In genomic region chr10:27564381-27564780, GRCh38 we compare ENCODE assay signal across 25 cellular contexts.
DNase-seq lines count a peak whose midpoint lies in the region; ATAC-seq and TF ChIP-seq lines count a peak whose summit lies in the region.
"Had no signal": no experiment of that assay in that cellular context is flagged by ENCODE, and none has a peak within 500 bp of the region (broad histone marks: within the 10 kb centered on the region; RNA-seq: fewer than 3 reads in every experiment).

No MANE protein-coding gene starts in this region.

- no peak overlapping the region for H3K27ac ChIP-seq in naive thymus-derived CD4-positive, alpha-beta T cell (ENCODE audit: low read depth, low read length)
- H3K27ac ChIP-seq: C4-2B, colonic mucosa, GM23248, SK-N-MC, transverse colon had no signal

- no peak for TF ChIP-seq CTCF in activated CD8-positive, alpha-beta T cell treated with anti-CD3 and anti-CD28 coated beads for 36 hours (IDR thresholded peaks at IDR 0.05)

- H3K4me1 Mint-ChIP-seq in activated T-cell treated with anti-CD3 and anti-CD28 coated beads, Interleukin-2, amount 50 U/mL, for 4 hours (ENCODE audit: low read depth): peaks cover 34% of the 10 kb centered on the region
- peaks cover 28% of the 10 kb centered on the region for H3K4me1 Mint-ChIP-seq in activated CD8-positive, alpha-beta T cell treated with anti-CD3 and anti-CD28 coated beads for 36 hours (ENCODE audit: low read depth)
- peaks cover 15 to 36% (median 26%) of the 10 kb centered on the region in 7 donors for H3K4me1 Mint-ChIP-seq in naive thymus-derived CD4-positive, alpha-beta T cell

- H3K27ac Mint-ChIP-seq in activated CD8-positive, alpha-beta T cell treated with anti-CD3 and anti-CD28 coated beads for 36 hours: peak overlapping the region; percentile 70
- peak overlapping the region in 6 of 9 donors; percentile 0 to 79 (median 31) for H3K27ac Mint-ChIP-seq in naive thymus-derived CD4-positive, alpha-beta T cell
- H3K27ac Mint-ChIP-seq: progenitor cell of endocrine pancreas had no signal

- H3K4me3 ChIP-seq in naive thymus-derived CD4-positive, alpha-beta T cell (ENCODE audit: low read length): no peak overlapping the region
- H3K4me3 ChIP-seq: colonic mucosa, GM23248, SK-N-MC, transverse colon had no signal

- no peaks in the 10 kb centered on the region for H3K36me3 ChIP-seq in naive thymus-derived CD4-positive, alpha-beta T cell (ENCODE audit: control insufficient read depth in 2 of 3, insufficient read depth in 3 of 3, low read length in 3 of 3)
- H3K36me3 ChIP-seq: colonic mucosa, transverse colon had no signal

- peaks cover 2% of the 10 kb centered on the region for H3K27me3 Mint-ChIP-seq in activated T-cell treated with anti-CD3 and anti-CD28 coated beads, Interleukin-2, amount 50 U/mL, for 4 hours (ENCODE audit: low read depth)
- H3K27me3 Mint-ChIP-seq in activated CD8-positive, alpha-beta T cell treated with anti-CD3 and anti-CD28 coated beads for 36 hours: no peaks in the 10 kb centered on the region
- H3K27me3 Mint-ChIP-seq in naive thymus-derived CD4-positive, alpha-beta T cell: peaks cover 0 to 13% (median 0%) of the 10 kb centered on the region in 5 donors

- intact Hi-C loops in activated CD8-positive, alpha-beta T cell treated with anti-CD3 and anti-CD28 coated beads for 36 hours (cut with micrococcal nuclease): loop anchor here (5.0 kb wide), 1 partner anchor 613 kb away; no protein-coding TSS in a partner anchor
- intact Hi-C loops in naive thymus-derived CD4-positive, alpha-beta T cell (cut with micrococcal nuclease): no loop called here

- CTCF ChIA-PET in activated CD8-positive, alpha-beta T cell treated with anti-CD3 and anti-CD28 coated beads for 36 hours (lab: Charles Lee): no interaction called here
- CTCF ChIA-PET in naive thymus-derived CD4-positive, alpha-beta T cell (lab: Charles Lee): no interaction called here

- POLR2A ChIA-PET in activated CD8-positive, alpha-beta T cell treated with anti-CD3 and anti-CD28 coated beads for 36 hours (lab: Charles Lee): no interaction called here
- POLR2A ChIA-PET in naive thymus-derived CD4-positive, alpha-beta T cell (lab: Charles Lee): no interaction called here

- no peaks in the 10 kb centered on the region for H3K9me3 ChIP-seq in naive thymus-derived CD4-positive, alpha-beta T cell (ENCODE audit: control insufficient read depth in 2 of 3, low read length in 3 of 3)
- H3K9me3 ChIP-seq: colonic mucosa, transverse colon had no signal

- H3K36me3 Mint-ChIP-seq in activated T-cell treated with anti-CD3 and anti-CD28 coated beads, Interleukin-2, amount 50 U/mL, for 4 hours (ENCODE audit: insufficient read depth): no peaks in the 10 kb centered on the region
- peaks cover 3% of the 10 kb centered on the region for H3K36me3 Mint-ChIP-seq in activated CD8-positive, alpha-beta T cell treated with anti-CD3 and anti-CD28 coated beads for 36 hours (ENCODE audit: low read depth)
- peaks cover 8 to 20% (median 14%) of the 10 kb centered on the region in 5 donors for H3K36me3 Mint-ChIP-seq in naive thymus-derived CD4-positive, alpha-beta T cell

- DNase-seq in activated T-cell treated with anti-CD3 and anti-CD28 coated beads, Interleukin-2, amount 50 U/mL, for 4 hours: no peak
- no peak for DNase-seq in activated T-cell treated with anti-CD3 and anti-CD28 coated beads, Interleukin-2, amount 50 U/mL, for 48 hours
- peak; percentile 10 for DNase-seq in activated CD8-positive, alpha-beta T cell treated with anti-CD3 and anti-CD28 coated beads for 36 hours
- DNase-seq in naive thymus-derived CD4-positive, alpha-beta T cell: peak in 1 of 9 donors; percentile 9
- no peak for DNase-seq in DMS114 treated with DMSO at 0.1 percent for 48 hours (lab: John Stamatoyannopoulos, UW; ENCODE audit: unreplicated experiment)
- no peak for DNase-seq in SHP77 treated with DMSO at 0.1 percent for 48 hours (lab: John Stamatoyannopoulos, UW)
- DNase-seq: ACHN; activated CD4-positive, CD25-positive, alpha-beta regulatory T cell; activated CD8-positive, alpha-beta memory T cell treated with anti-CD3 and anti-CD28 coated beads, Interleukin-2, amount 50 U/mL, for 4 hours; activated naive CD4-positive, alpha-beta T cell treated with Interleukin-2 at 50 U/mL for 16 hours; colonic mucosa; DMS 273 treated with DMSO at 0.1 percent for 48 hours; GDM1; GM23248; head of caudate nucleus; NCI-H2029; stimulated activated naive CD4-positive, alpha-beta T cell treated with Interleukin-2 at 50 U/mL for 16 hours; T1000; transverse colon had no signal

- ATAC-seq in activated T-cell treated with anti-CD3 and anti-CD28 coated beads, Interleukin-2, amount 50 U/mL, for 4 hours: no peak
- ATAC-seq in GM18870 (IDR thresholded peaks at IDR 0.05; ENCODE audit: unreplicated experiment) (peak; percentile 48), GM19035 (IDR thresholded peaks at IDR 0.05; ENCODE audit: unreplicated experiment) (no peak)
- ATAC-seq in activated CD8-positive, alpha-beta T cell treated with anti-CD3 and anti-CD28 coated beads for 36 hours: peak; percentile 68
- no peak for ATAC-seq in naive thymus-derived CD4-positive, alpha-beta T cell
- ATAC-seq: left lobe of liver had no signal

- no peaks in the 10 kb centered on the region for H3K27me3 ChIP-seq in naive thymus-derived CD4-positive, alpha-beta T cell (ENCODE audit: control insufficient read depth in 2 of 2, insufficient read depth in 2 of 2, low read length in 2 of 2)
- H3K27me3 ChIP-seq: colonic mucosa, transverse colon had no signal

- peak overlapping the region; percentile 17 for H3K4me3 Mint-ChIP-seq in activated T-cell treated with anti-CD3 and anti-CD28 coated beads, Interleukin-2, amount 50 U/mL, for 4 hours
- peak overlapping the region; percentile 23 for H3K4me3 Mint-ChIP-seq in activated CD8-positive, alpha-beta T cell treated with anti-CD3 and anti-CD28 coated beads for 36 hours
- H3K4me3 Mint-ChIP-seq in naive thymus-derived CD4-positive, alpha-beta T cell: peak overlapping the region in 8 of 10 donors; percentile 5 to 65 (median 40)

- no peaks in the 10 kb centered on the region for H3K9me3 Mint-ChIP-seq in activated T-cell treated with anti-CD3 and anti-CD28 coated beads, Interleukin-2, amount 50 U/mL, for 4 hours
- H3K9me3 Mint-ChIP-seq in activated CD8-positive, alpha-beta T cell treated with anti-CD3 and anti-CD28 coated beads for 36 hours: peaks cover 3% of the 10 kb centered on the region
- H3K9me3 Mint-ChIP-seq in naive thymus-derived CD4-positive, alpha-beta T cell: peaks cover 0 to 6% (median 2%) of the 10 kb centered on the region in 11 donors

- peaks cover 3 to 26% of the 10 kb centered on the region in 2 donors for H3K4me1 ChIP-seq in naive thymus-derived CD4-positive, alpha-beta T cell (ENCODE audit: control insufficient read depth in 2 of 2, insufficient read depth in 2 of 2, low read length in 2 of 2)
- H3K4me1 ChIP-seq: colonic mucosa, transverse colon had no signal

Comparison
In these comparisons a context has a peak if more than half of its experiments do, and no peak if none do; other contexts are left out.
1. ATAC-seq: peak in GM18870 (single experiment) and activated CD8-positive, alpha-beta T cell treated with anti-CD3 and anti-CD28 coated beads for 36 hours (single experiment); none in activated T-cell treated with anti-CD3 and anti-CD28 coated beads, Interleukin-2, amount 50 U/mL, for 4 hours (0 of 2), naive thymus-derived CD4-positive, alpha-beta T cell (single experiment) and GM19035 (single experiment).
2. Peak in every context shown above with its lines, with median percentiles within 50 percentile points of each other: H3K4me3 Mint-ChIP-seq.